Comparison of ENCODE assay signal across 8 cellular contexts in the genomic region with DNA sequence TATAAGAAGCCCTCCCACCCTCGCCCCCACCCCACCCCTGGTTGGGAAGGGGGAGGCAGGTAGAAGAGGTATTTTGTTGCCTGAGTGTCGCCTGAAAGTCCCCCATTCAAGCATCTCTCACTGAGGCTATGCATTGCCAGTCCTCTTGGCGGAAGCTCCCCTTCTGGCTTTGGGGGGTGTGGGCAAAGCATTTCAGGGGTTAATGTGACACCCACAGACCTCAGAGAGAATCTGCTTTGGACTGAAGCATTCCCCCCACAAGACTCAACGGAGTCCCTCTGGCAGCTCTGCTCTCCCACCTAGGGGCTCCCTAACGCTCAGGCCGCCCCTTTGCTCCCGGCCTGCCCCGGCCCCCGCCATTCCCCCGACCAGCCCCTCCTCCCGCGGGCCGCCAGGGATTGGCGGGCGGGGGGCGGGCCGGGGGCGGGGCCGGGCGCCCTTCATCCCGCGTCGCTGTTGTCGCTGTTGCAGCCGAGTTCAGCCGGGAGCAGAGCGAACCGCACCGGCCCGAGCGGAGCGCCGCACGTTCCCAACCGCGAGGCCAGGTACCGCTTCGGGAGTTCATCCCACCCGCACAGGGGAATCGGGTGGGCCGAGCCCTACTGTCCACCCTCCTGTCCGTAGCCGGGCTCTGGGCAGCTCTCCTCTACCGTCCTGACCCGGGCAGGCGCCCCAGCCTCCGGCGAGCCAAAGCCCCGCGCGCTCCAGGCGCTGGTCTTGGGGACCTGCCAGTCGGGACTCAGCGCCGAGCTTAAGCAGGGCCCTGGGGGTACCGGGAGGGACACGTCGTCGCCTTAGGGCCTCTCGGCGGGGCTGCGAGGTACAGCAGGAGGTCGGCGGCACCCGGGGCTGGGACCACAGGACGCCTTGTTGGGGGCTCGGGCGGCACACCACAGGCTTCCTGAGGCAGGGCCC.
DNase-seq lines count a peak whose midpoint lies in the region; ATAC-seq and TF ChIP-seq lines count a peak whose summit lies in the region.

Gene SLC38A3 (plus strand): TSS at position 468 of the 915 bp plus-strand sequence. CDS start 8,929 bp downstream, outside the sequence.

- H3K9me3 Mint-ChIP-seq in stimulated activated naive B cell treated with anti-CD40 and anti-IgM and Interleukin-4, amounts not matched to agents 10 μg/mL and 1 μg/mL and 100 μg/mL, for 72 hours, result no peaks in the 10 kb centered on the region

- H3K27ac Mint-ChIP-seq in stimulated activated naive B cell treated with anti-CD40 and anti-IgM and Interleukin-4, amounts not matched to agents 10 μg/mL and 1 μg/mL and 100 μg/mL, for 72 hours, result no peak within 1 kb of the TSS

- H3K36me3 Mint-ChIP-seq in stimulated activated naive B cell treated with anti-CD40 and anti-IgM and Interleukin-4, amounts not matched to agents 10 μg/mL and 1 μg/mL and 100 μg/mL, for 72 hours, result no peaks in the 10 kb centered on the region

- H3K36me3 ChIP-seq in iPS-18a (ENCODE audit: control insufficient read depth, low read depth, low read length), result no peaks in the 10 kb centered on the region

- H3K4me3 Mint-ChIP-seq in stimulated activated naive B cell treated with anti-CD40 and anti-IgM and Interleukin-4, amounts not matched to agents 10 μg/mL and 1 μg/mL and 100 μg/mL, for 72 hours, result peak within 1 kb of the TSS; percentile 17 to 62

- peaks cover 5% of the 10 kb centered on the region in 2 donors for H3K4me1 Mint-ChIP-seq in stimulated activated naive B cell treated with anti-CD40 and anti-IgM and Interleukin-4, amounts not matched to agents 10 μg/mL and 1 μg/mL and 100 μg/mL, for 72 hours

- H3K27ac ChIP-seq in angular gyrus (ENCODE audit: low read depth, low read length), result peak within 1 kb of the TSS; percentile 52
- H3K27ac ChIP-seq in iPS-18a (ENCODE audit: low read length), result no peak within 1 kb of the TSS

- H3K9me3 ChIP-seq in iPS-18a (ENCODE audit: control insufficient read depth, low read depth, low read length), result no peaks in the 10 kb centered on the region

- H3K9ac ChIP-seq in iPS-18a (ENCODE audit: low read length), result peak within 1 kb of the TSS; percentile 3

- peaks cover 35% of the 10 kb centered on the region for H3K27me3 ChIP-seq in iPS-18a (ENCODE audit: control insufficient read depth, insufficient read depth, low read length)

- in situ Hi-C loops in GM13977 (cut with MboI; ENCODE audit: low pct_unique_long_range_greater_than_20kb, low sequenced_read_pairs, unreplicated experiment), result no loop called here

- H3K4me3 ChIP-seq in iPS-18a (ENCODE audit: low read length), result peak within 1 kb of the TSS; percentile 59

- peaks cover 53 to 73% of the 10 kb centered on the region in 2 donors for H3K27me3 Mint-ChIP-seq in stimulated activated naive B cell treated with anti-CD40 and anti-IgM and Interleukin-4, amounts not matched to agents 10 μg/mL and 1 μg/mL and 100 μg/mL, for 72 hours

- peak; percentile 3 for DNase-seq in activated effector memory CD4-positive, alpha-beta T cell treated with Interleukin-2 at 50 U/mL for 16 hours
- no peak for DNase-seq in activated effector memory CD4-positive, alpha-beta T cell treated with anti-CD3 and anti-CD28 coated beads, Interleukin-2, amount 50 U/mL, for 16 hours
- DNase-seq in stimulated activated naive B cell treated with anti-CD40 and anti-IgM and Interleukin-4, amounts not matched to agents 10 μg/mL and 1 μg/mL and 100 μg/mL, for 72 hours, result no peak
- no peak for DNase-seq in GM13977 (ENCODE audit: low spot score)

- no peak for TF ChIP-seq CTCF in GM13977 (IDR thresholded peaks at IDR 0.05; ENCODE audit: extremely low read depth, insufficient read depth, missing control alignments)

- peak; percentile 28 to 39 for ATAC-seq in stimulated activated naive B cell treated with anti-CD40 and anti-IgM and Interleukin-4, amounts not matched to agents 10 μg/mL and 1 μg/mL and 100 μg/mL, for 72 hours (replicated peaks)
- ATAC-seq in HG03159 (IDR thresholded peaks at IDR 0.05; ENCODE audit: unreplicated experiment) (no peak), GM18517 (IDR thresholded peaks at IDR 0.05; ENCODE audit: unreplicated experiment) (no peak)

- H3K4me1 ChIP-seq in iPS-18a (ENCODE audit: control insufficient read depth, low read depth, low read length), result peaks cover 2% of the 10 kb centered on the region

Comparison
In these comparisons a context has a peak if more than half of its experiments do, and no peak if none do; other contexts are left out.
1. ATAC-seq: peak in stimulated activated naive B cell treated with anti-CD40 and anti-IgM and Interleukin-4, amounts not matched to agents 10 μg/mL and 1 μg/mL and 100 μg/mL, for 72 hours (2 of 2); none in HG03159 (single experiment) and GM18517 (single experiment).